Comparison of ENCODE assay signal across 15 cellular contexts in genomic region chr13:110127986-110128511, GRCh38.
A peak's percentile ranks its signal among the peaks of the same experiment; 100 is the strongest.
DNase-seq lines count a peak whose midpoint lies in the region; FAIRE-seq and TF ChIP-seq lines count a peak whose summit lies in the region.
"Had no signal": no experiment of that assay in that cellular context is flagged by ENCODE, and none has a peak within 500 bp of the region (broad histone marks: within the 10 kb centered on the region; RNA-seq: fewer than 3 reads in every experiment).

No MANE protein-coding gene starts in this region.

- H3K4me1 Mint-ChIP-seq in MCF 10A (ENCODE audit: insufficient read depth, unreplicated experiment), result peaks cover 21% of the 10 kb centered on the region
- H3K4me1 Mint-ChIP-seq in Caco-2 (ENCODE audit: low read depth, unreplicated experiment), result peaks cover 7% of the 10 kb centered on the region
- H3K4me1 Mint-ChIP-seq: activated naive CD4-positive, alpha-beta T cell treated with anti-CD3 and anti-CD28 coated beads, Interleukin-2, amount 10 ng/mL, durations not matched to agents 7 days and 5 days; central memory CD8-positive, alpha-beta T cell had no signal

- H3K27me3 Mint-ChIP-seq in MCF 10A (ENCODE audit: insufficient read depth, unreplicated experiment), result no peaks in the 10 kb centered on the region
- peaks cover 5% of the 10 kb centered on the region for H3K27me3 Mint-ChIP-seq in Caco-2 (ENCODE audit: insufficient read depth, unreplicated experiment)

- H3K27me3 ChIP-seq in mammary epithelial cell (ENCODE audit: insufficient read depth, low read length) (no peaks in the 10 kb centered on the region), thyroid gland (no peaks in the 10 kb centered on the region), Caco-2 (replicated peaks; ENCODE audit: control insufficient read depth, insufficient read depth, low read length) (no peaks in the 10 kb centered on the region)
- H3K27me3 ChIP-seq: hepatocyte had no signal

- H3K36me3 ChIP-seq in mammary epithelial cell (ENCODE audit: insufficient read depth, low read length) (no peaks in the 10 kb centered on the region), thyroid gland (no peaks in the 10 kb centered on the region), Caco-2 (ENCODE audit: control insufficient read depth, insufficient read depth, low read length) (no peaks in the 10 kb centered on the region)

- no peaks in the 10 kb centered on the region for H4K20me1 ChIP-seq in mammary epithelial cell (ENCODE audit: insufficient read depth, low read length)

- no TSS peak for BruUV-seq in mammary epithelial cell (replicated peaks; lab: Mats Ljungman, UMichigan)
- BruUV-seq in MCF 10A (replicated peaks; lab: Mats Ljungman, UMichigan), result no TSS peak
- no TSS peak for BruUV-seq in Caco-2 (replicated peaks; lab: Mats Ljungman, UMichigan)

- in situ Hi-C loops in mammary epithelial cell (cut with MboI; ENCODE audit: low sequenced_read_pairs in 2 of 2), result no loop called here
- in situ Hi-C loops in GM13977 (cut with MboI; ENCODE audit: low pct_unique_long_range_greater_than_20kb, low sequenced_read_pairs, unreplicated experiment), result no loop called here

- H3K4me3 Mint-ChIP-seq in MCF 10A (ENCODE audit: unreplicated experiment) (no peak overlapping the region), Caco-2 (ENCODE audit: unreplicated experiment) (no peak overlapping the region)
- H3K4me3 Mint-ChIP-seq: activated CD8-positive, alpha-beta memory T cell treated with anti-CD3 and anti-CD28 coated beads, Interleukin-2, amount 10 ng/mL, durations not matched to agents 7 days and 5 days; activated naive CD4-positive, alpha-beta T cell treated with anti-CD3 and anti-CD28 coated beads, Interleukin-2, amount 10 ng/mL, durations not matched to agents 7 days and 5 days; central memory CD8-positive, alpha-beta T cell had no signal

- intact Hi-C loops in mammary epithelial cell (cut with micrococcal nuclease), result no loop called here
- intact Hi-C loops in MCF 10A (cut with micrococcal nuclease), result no loop called here
- intact Hi-C loops in thyroid gland (cut with DNase I), result loop anchor here (10.0 kb wide), 1 partner anchor 1163 kb away; no protein-coding TSS in a partner anchor
- intact Hi-C loops in Caco-2 (cut with micrococcal nuclease; ENCODE audit: unreplicated experiment), result no loop called here

- 29% methylated on average over 6 of the region's 6 CpGs for WGBS in mammary epithelial cell (ENCODE audit: low coverage, missing lambda C conversion rate)
- 64 to 69% methylated on average over 6 of the region's 6 CpGs for WGBS in thyroid gland, 2 donors

- peak overlapping the region; percentile 75 for H2AFZ ChIP-seq in mammary epithelial cell (ENCODE audit: low read depth, low read length)
- H2AFZ ChIP-seq: hepatocyte had no signal

- TF ChIP-seq CTCF in mammary epithelial cell (conservative IDR thresholded peaks at IDR 0.05 in 1 of 2, IDR thresholded peaks at IDR 0.05 in 1 of 2; ENCODE audit: extremely low read depth in 1 of 2, insufficient read depth in 1 of 2, low read depth in 1 of 2, low read length in 2 of 2), result no peak
- no peak for TF ChIP-seq CTCF in MCF 10A (IDR thresholded peaks at IDR 0.05; ENCODE audit: unreplicated experiment)
- TF ChIP-seq CTCF in thyroid gland (IDR thresholded peaks at IDR 0.05), result no peak
- no peak for TF ChIP-seq CTCF in Caco-2 (IDR thresholded peaks at IDR 0.05; ENCODE audit: insufficient read depth in 1 of 2, low read depth in 1 of 2, low read length in 1 of 2, severe bottlenecking in 1 of 2, unreplicated experiment in 1 of 2)
- no peak for TF ChIP-seq CTCF in GM13977 (IDR thresholded peaks at IDR 0.05; ENCODE audit: extremely low read depth, insufficient read depth, missing control alignments)

- dilution Hi-C loops in mammary epithelial cell (cut with HindIII; ENCODE audit: low sequenced_read_pairs), result no loop called here

- H3K9me3 Mint-ChIP-seq in MCF 10A (ENCODE audit: unreplicated experiment), result no peaks in the 10 kb centered on the region
- peaks cover 7% of the 10 kb centered on the region for H3K9me3 Mint-ChIP-seq in Caco-2 (ENCODE audit: unreplicated experiment)
- H3K9me3 Mint-ChIP-seq: activated naive CD4-positive, alpha-beta T cell treated with anti-CD3 and anti-CD28 coated beads, Interleukin-2, amount 10 ng/mL, durations not matched to agents 7 days and 5 days; central memory CD8-positive, alpha-beta T cell had no signal

- H3K4me3 ChIP-seq in mammary epithelial cell (replicated peaks in 1 of 3; ENCODE audit: insufficient read depth in 1 of 3, low read depth in 2 of 3, low read length in 3 of 3), result no peak overlapping the region
- no peak overlapping the region for H3K4me3 ChIP-seq in thyroid gland (replicated peaks in 1 of 3)
- no peak overlapping the region for H3K4me3 ChIP-seq in Caco-2 (ENCODE audit: low read depth, low read length)
- H3K4me3 ChIP-seq: hepatocyte had no signal

- no peak for TF ChIP-seq POLR2A in thyroid gland (IDR thresholded peaks at IDR 0.05)

- H3K4me2 ChIP-seq in mammary epithelial cell (ENCODE audit: insufficient read depth, low read depth, low read length), result peak overlapping the region; percentile 22
- H3K4me2 ChIP-seq: hepatocyte had no signal

- CTCF ChIA-PET in mammary epithelial cell (lab: Charles Lee; ENCODE audit: low non-redundant PET), result no interaction called here
- CTCF ChIA-PET in MCF 10A (lab: Yijun Ruan, JAX), result interaction anchor here (0.6 to 0.9 kb wide), 2 partner anchors 165 to 1233 kb away, joined by 3 to 4 read pairs; no protein-coding TSS in a partner anchor
- CTCF ChIA-PET in Caco-2 (lab: Charles Lee), result no interaction called here

- DNase-seq in mammary epithelial cell, result no peak
- no peak for DNase-seq in MCF 10A (ENCODE audit: unreplicated experiment)
- DNase-seq in RCC 7860 (ENCODE audit: low spot score), result peak; percentile 40
- peak; percentile 42 for DNase-seq in fibroblast of peridontal ligament (ENCODE audit: extremely low read depth)
- DNase-seq in thyroid gland, result no peak
- no peak for DNase-seq in Caco-2
- DNase-seq in T-helper 9 cell, result no peak
- DNase-seq in GM13977 (ENCODE audit: low spot score), result no peak
- DNase-seq: activated CD4-positive, CD25-positive, alpha-beta regulatory T cell; activated CD8-positive, alpha-beta memory T cell treated with anti-CD3 and anti-CD28 coated beads, Interleukin-2, amount 10 ng/mL, durations not matched to agents 7 days and 5 days; activated naive CD4-positive, alpha-beta T cell treated with anti-CD3 and anti-CD28 coated beads, Interleukin-2, amount 10 ng/mL, durations not matched to agents 7 days and 5 days; DMS153; MM.1S had no signal

- POLR2A ChIA-PET in MCF 10A (lab: Yijun Ruan, JAX) (interaction anchor here (2.2 kb wide), 1 partner anchor 9 kb away, joined by 6 read pairs; no protein-coding TSS in a partner anchor), Caco-2 (lab: Charles Lee) (no interaction called here)

- peak; percentile 35 for FAIRE-seq in RCC 7860 (lab: Jason Lieb, UNC)

- no peak overlapping the region for H3K9ac ChIP-seq in mammary epithelial cell (ENCODE audit: insufficient read depth, low read length)

- no peak overlapping the region for H3K27ac Mint-ChIP-seq in MCF 10A (ENCODE audit: low read depth, unreplicated experiment)
- no peak overlapping the region for H3K27ac Mint-ChIP-seq in Caco-2 (ENCODE audit: unreplicated experiment)
- H3K27ac Mint-ChIP-seq: activated CD8-positive, alpha-beta memory T cell treated with anti-CD3 and anti-CD28 coated beads, Interleukin-2, amount 10 ng/mL, durations not matched to agents 7 days and 5 days; activated naive CD4-positive, alpha-beta T cell treated with anti-CD3 and anti-CD28 coated beads, Interleukin-2, amount 10 ng/mL, durations not matched to agents 7 days and 5 days had no signal

- H3K36me3 Mint-ChIP-seq in MCF 10A (ENCODE audit: insufficient read depth, unreplicated experiment), result no peaks in the 10 kb centered on the region
- no peaks in the 10 kb centered on the region for H3K36me3 Mint-ChIP-seq in Caco-2 (ENCODE audit: insufficient read depth, unreplicated experiment)
- H3K36me3 Mint-ChIP-seq: activated CD8-positive, alpha-beta memory T cell treated with anti-CD3 and anti-CD28 coated beads, Interleukin-2, amount 10 ng/mL, durations not matched to agents 7 days and 5 days; activated naive CD4-positive, alpha-beta T cell treated with anti-CD3 and anti-CD28 coated beads, Interleukin-2, amount 10 ng/mL, durations not matched to agents 7 days and 5 days had no signal

- no peaks in the 10 kb centered on the region for H3K79me2 ChIP-seq in mammary epithelial cell (ENCODE audit: insufficient read depth, low read length)
- H3K79me2 ChIP-seq: hepatocyte had no signal

- H3K27ac ChIP-seq in mammary epithelial cell (ENCODE audit: insufficient read depth, low read depth, low read length), result peak overlapping the region; percentile 88
- peak overlapping the region in 2 of 3 donors; percentile 43 to 87 for H3K27ac ChIP-seq in thyroid gland
- H3K27ac ChIP-seq: hepatocyte had no signal

- H3K4me1 ChIP-seq in mammary epithelial cell (ENCODE audit: insufficient read depth, low read length) (peaks cover 44% of the 10 kb centered on the region), thyroid gland (peaks cover 17 to 19% of the 10 kb centered on the region in 2 donors), Caco-2 (no peaks in the 10 kb centered on the region)

- H3K9me3 ChIP-seq in mammary epithelial cell (replicated peaks; ENCODE audit: insufficient read depth, low read length) (no peaks in the 10 kb centered on the region), thyroid gland (no peaks in the 10 kb centered on the region), Caco-2 (no peaks in the 10 kb centered on the region)

Comparison
In these comparisons a context has a peak if more than half of its experiments do, and no peak if none do; other contexts are left out.
1. DNase-seq: peak in RCC 7860 (single experiment) and fibroblast of peridontal ligament (single experiment); none in mammary epithelial cell (single experiment), MCF 10A (single experiment), thyroid gland (0 of 2), Caco-2 (0 of 2), T-helper 9 cell (single experiment) and GM13977 (single experiment).